9 cellular contexts compared by ENCODE assay signal in the genomic region with DNA sequence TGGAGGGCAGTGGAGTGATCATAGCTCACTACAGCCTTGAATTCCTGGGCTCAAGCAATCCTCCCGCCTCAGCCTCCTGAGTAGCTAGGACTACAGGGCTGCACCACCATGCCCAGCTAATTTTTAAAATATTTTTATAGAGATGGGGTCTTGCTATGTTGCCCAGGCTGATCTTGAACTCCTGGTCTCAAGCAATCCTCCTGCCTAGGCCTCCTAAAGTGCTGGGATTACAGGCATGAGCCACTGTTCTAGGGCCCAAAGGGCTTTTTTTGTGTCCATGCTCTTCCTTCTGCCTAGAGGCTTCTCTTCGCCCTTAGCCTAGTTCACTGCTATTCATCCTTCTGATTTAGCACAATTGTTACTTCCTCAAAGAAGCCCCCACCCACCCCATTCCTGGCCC. TPM values are rescaled to one million over a fixed set of nuclear protein-coding genes. Genes with fewer than 3 reads are reported as not detected.
"Had no signal": no experiment of that assay in that cellular context is flagged by ENCODE, and none has a peak within 500 bp of the region (broad histone marks: within the 10 kb centered on the region; RNA-seq: fewer than 3 reads in every experiment).

No MANE protein-coding gene starts in this region.

RNA-seq across cellular contexts. Expression of a gene that starts 41.2 kb away (rescaled TPM):
- total RNA-seq: LHCN-M2, MCF 10A, NCI-H460, OCI-LY7, PC-9, Right ventricle myocardium inferior, RPMI7951, SJCRH30, SK-MEL-5 had no signal
